ENCODE assay signal across 8 cellular contexts in genomic region chr2:10493636-10494281, GRCh38. TPM values are rescaled to one million over a fixed set of nuclear protein-coding genes. Genes with fewer than 3 reads are reported as not detected.
DNase-seq lines count a peak whose midpoint lies in the region; TF ChIP-seq lines count a peak whose summit lies in the region.

No MANE protein-coding gene starts in this region.

- peak; percentile 67 for DNase-seq in GM10266 (ENCODE audit: extremely low spot score)
- peak; percentile 81 for DNase-seq in HFFc6
- peak; percentile 37 for DNase-seq in NCI-H460 (ENCODE audit: extremely low read depth, low read depth)
- peak; percentile 67 for DNase-seq in activated T-cell treated with anti-CD3 and anti-CD28 coated beads for 4 hours
- peak; percentile 80 for DNase-seq in iris pigment epithelial cell (ENCODE audit: low read depth)
- DNase-seq in stimulated activated CD8-positive, alpha-beta memory T cell treated with anti-CD3 and anti-CD28 coated beads, Interleukin-15, amount 100 ng/mL, for 48 hours (ENCODE audit: low read depth in 2 of 2): peak; percentile 73 to 77
- no peak for DNase-seq in NCI-H2227 (lab: John Stamatoyannopoulos, UW; ENCODE audit: unreplicated experiment)
- no peak for DNase-seq in globus pallidus (ENCODE audit: low spot score)

- no peak overlapping the region for H3K4me3 Mint-ChIP-seq in HFFc6

- no peak overlapping the region for H3K27ac Mint-ChIP-seq in HFFc6

- peaks cover 32% of the 10 kb centered on the region for H3K4me1 Mint-ChIP-seq in HFFc6 (ENCODE audit: low read depth)

- peaks cover 19% of the 10 kb centered on the region for H3K27me3 Mint-ChIP-seq in HFFc6 (ENCODE audit: insufficient read depth)

- H3K36me3 Mint-ChIP-seq in HFFc6 (ENCODE audit: low read depth): no peaks in the 10 kb centered on the region

- peaks cover 5% of the 10 kb centered on the region; the same call in 1 of the 2 replicates for H3K9me3 Mint-ChIP-seq in HFFc6

- no peak for TF ChIP-seq CTCF in GM10266 (IDR thresholded peaks at IDR 0.05; ENCODE audit: control insufficient read depth, insufficient read depth, low read depth, missing control alignments)
- no peak for TF ChIP-seq CTCF in HFFc6 (IDR thresholded peaks at IDR 0.05)

RNA-seq across cellular contexts. Expression of gene ODC1, which starts 45.6 kb away (rescaled TPM):
- total RNA-seq in HFFc6 (2021; fragmentation: NEBNext Ultra II Directional; extraction: Animal tissue kit (Norgen Biotek cat#: 25700)): 100 to 1,000 TPM; 116 to 155 (median 143) TPM
- 630 and 656 TPM in 2 replicates for total RNA-seq in NCI-H460 (2014; rRNA removed; shearing (Covaris generic))
- polyA plus RNA-seq in NCI-H460 (2014; cell fraction: nucleus; rRNA removed): 469 and 518 TPM in 2 replicates

Comparison
In these comparisons a context has a peak if more than half of its experiments do, and no peak if none do; other contexts are left out.
1. DNase-seq: peak in GM10266 (single experiment), HFFc6 (single experiment), NCI-H460 (single experiment), activated T-cell treated with anti-CD3 and anti-CD28 coated beads for 4 hours (single experiment), iris pigment epithelial cell (single experiment) and stimulated activated CD8-positive, alpha-beta memory T cell treated with anti-CD3 and anti-CD28 coated beads, Interleukin-15, amount 100 ng/mL, for 48 hours (2 of 2); none in NCI-H2227 (single experiment) and globus pallidus (single experiment).